In the genomic region with DNA sequence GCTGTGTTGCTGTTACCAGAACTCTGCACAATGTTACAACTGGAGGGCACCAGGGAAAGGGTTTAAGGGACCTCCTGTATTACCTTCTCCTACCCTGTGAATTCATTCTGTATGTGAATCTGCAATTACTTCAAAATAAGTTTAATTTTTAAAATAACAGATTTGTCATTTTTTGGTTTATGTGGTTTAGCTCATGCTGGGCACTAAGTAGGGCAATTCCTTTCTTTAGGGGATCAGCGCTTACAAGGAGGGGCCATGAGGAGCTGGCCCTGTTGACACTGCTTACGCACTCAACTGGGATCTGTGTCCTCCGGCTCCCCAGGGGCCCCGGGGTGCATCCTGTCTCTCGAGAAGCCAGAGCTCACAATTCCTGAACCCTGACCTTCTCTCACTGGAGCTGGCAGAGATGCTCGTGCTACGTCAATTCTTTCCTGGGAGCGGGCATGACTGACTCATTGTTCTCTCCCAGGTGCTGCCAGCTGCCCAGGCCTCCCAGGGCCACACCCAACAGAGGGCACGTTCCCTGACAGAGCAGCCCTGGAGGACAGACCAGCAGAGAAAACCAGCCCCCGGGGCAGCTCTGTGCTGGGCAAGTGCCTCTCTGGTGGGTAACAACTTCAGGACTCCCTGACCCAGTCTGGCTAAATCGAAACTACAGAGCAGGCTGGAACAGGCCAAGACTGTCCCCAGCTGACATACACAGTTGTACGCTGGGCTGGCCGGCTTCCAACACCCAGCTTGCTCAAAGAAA, we compare ENCODE assay signal across 1 cellular context.
TF ChIP-seq lines count a peak whose summit lies in the region.

No MANE protein-coding gene starts in this region.

TF ChIP-seq in H1, 55 proteins besides CTCF, POLR2A, EP300 and RAD21 (continued from another document):
- TF ChIP-seq, protein P1, sequence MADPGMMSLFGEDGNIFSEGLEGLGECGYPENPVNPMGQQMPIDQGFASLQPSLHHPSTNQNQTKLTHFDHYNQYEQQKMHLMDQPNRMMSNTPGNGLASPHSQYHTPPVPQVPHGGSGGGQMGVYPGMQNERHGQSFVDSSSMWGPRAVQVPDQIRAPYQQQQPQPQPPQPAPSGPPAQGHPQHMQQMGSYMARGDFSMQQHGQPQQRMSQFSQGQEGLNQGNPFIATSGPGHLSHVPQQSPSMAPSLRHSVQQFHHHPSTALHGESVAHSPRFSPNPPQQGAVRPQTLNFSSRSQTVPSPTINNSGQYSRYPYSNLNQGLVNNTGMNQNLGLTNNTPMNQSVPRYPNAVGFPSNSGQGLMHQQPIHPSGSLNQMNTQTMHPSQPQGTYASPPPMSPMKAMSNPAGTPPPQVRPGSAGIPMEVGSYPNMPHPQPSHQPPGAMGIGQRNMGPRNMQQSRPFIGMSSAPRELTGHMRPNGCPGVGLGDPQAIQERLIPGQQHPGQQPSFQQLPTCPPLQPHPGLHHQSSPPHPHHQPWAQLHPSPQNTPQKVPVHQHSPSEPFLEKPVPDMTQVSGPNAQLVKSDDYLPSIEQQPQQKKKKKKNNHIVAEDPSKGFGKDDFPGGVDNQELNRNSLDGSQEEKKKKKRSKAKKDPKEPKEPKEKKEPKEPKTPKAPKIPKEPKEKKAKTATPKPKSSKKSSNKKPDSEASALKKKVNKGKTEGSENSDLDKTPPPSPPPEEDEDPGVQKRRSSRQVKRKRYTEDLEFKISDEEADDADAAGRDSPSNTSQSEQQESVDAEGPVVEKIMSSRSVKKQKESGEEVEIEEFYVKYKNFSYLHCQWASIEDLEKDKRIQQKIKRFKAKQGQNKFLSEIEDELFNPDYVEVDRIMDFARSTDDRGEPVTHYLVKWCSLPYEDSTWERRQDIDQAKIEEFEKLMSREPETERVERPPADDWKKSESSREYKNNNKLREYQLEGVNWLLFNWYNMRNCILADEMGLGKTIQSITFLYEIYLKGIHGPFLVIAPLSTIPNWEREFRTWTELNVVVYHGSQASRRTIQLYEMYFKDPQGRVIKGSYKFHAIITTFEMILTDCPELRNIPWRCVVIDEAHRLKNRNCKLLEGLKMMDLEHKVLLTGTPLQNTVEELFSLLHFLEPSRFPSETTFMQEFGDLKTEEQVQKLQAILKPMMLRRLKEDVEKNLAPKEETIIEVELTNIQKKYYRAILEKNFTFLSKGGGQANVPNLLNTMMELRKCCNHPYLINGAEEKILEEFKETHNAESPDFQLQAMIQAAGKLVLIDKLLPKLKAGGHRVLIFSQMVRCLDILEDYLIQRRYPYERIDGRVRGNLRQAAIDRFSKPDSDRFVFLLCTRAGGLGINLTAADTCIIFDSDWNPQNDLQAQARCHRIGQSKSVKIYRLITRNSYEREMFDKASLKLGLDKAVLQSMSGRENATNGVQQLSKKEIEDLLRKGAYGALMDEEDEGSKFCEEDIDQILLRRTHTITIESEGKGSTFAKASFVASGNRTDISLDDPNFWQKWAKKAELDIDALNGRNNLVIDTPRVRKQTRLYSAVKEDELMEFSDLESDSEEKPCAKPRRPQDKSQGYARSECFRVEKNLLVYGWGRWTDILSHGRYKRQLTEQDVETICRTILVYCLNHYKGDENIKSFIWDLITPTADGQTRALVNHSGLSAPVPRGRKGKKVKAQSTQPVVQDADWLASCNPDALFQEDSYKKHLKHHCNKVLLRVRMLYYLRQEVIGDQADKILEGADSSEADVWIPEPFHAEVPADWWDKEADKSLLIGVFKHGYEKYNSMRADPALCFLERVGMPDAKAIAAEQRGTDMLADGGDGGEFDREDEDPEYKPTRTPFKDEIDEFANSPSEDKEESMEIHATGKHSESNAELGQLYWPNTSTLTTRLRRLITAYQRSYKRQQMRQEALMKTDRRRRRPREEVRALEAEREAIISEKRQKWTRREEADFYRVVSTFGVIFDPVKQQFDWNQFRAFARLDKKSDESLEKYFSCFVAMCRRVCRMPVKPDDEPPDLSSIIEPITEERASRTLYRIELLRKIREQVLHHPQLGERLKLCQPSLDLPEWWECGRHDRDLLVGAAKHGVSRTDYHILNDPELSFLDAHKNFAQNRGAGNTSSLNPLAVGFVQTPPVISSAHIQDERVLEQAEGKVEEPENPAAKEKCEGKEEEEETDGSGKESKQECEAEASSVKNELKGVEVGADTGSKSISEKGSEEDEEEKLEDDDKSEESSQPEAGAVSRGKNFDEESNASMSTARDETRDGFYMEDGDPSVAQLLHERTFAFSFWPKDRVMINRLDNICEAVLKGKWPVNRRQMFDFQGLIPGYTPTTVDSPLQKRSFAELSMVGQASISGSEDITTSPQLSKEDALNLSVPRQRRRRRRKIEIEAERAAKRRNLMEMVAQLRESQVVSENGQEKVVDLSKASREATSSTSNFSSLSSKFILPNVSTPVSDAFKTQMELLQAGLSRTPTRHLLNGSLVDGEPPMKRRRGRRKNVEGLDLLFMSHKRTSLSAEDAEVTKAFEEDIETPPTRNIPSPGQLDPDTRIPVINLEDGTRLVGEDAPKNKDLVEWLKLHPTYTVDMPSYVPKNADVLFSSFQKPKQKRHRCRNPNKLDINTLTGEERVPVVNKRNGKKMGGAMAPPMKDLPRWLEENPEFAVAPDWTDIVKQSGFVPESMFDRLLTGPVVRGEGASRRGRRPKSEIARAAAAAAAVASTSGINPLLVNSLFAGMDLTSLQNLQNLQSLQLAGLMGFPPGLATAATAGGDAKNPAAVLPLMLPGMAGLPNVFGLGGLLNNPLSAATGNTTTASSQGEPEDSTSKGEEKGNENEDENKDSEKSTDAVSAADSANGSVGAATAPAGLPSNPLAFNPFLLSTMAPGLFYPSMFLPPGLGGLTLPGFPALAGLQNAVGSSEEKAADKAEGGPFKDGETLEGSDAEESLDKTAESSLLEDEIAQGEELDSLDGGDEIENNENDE (IDR thresholded peaks at IDR 0.05; ENCODE audit: insufficient replicate concordance, low read length): no peak
- TF ChIP-seq TBP (IDR thresholded peaks at IDR 0.05; ENCODE audit: low read depth, low read length) (no peak), CBX5 (IDR thresholded peaks at IDR 0.05; ENCODE audit: low read depth, low read length) (no peak), POLR2AphosphoS5 (IDR thresholded peaks at IDR 0.05; ENCODE audit: low read depth, low read length) (no peak; the same call in 1 of the 2 replicates)
